In the genomic region with DNA sequence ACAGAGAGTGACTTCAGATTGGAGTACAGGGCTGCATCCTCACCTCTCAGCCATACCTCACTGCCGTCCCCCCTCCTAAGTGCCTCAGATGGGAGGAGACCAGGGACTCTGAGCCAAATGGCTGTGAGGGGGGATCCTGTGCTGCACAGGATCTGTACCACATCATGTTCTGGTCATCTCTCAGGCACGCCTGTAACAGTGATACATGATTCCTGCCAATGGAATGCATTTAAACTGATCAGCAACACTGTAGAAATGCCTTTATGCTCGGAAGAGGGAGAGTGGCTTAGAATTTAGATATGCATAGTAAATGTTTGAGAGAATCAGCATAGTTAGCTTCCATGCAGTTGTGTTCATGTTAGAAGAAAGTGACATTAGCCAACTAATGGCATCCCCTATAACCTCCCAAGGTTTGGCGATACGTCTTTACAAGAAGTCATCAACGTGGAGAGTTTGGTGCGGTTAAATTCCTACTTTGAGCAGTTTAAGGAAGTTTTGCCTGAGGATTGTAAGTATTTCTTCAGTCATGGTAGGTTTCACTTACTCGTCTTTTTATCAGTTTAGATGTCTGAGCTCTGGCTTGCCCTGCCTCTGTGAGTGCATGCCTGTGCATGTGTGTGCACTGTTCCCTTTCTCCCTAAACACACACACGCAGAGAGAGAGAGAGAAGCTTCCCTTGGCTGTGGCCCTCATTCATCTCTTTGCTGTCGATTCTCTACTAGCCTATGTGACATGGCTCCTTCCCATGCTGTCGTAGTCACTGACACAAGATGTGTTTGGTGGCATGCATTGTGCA, we compare ENCODE assay signal across 1 cellular context.
TF ChIP-seq lines count a peak whose summit lies in the region.

No MANE protein-coding gene starts in this region.

TF ChIP-seq in GM12878, 131 proteins besides CTCF, POLR2A, EP300 and RAD21:
- TF ChIP-seq, protein P1, sequence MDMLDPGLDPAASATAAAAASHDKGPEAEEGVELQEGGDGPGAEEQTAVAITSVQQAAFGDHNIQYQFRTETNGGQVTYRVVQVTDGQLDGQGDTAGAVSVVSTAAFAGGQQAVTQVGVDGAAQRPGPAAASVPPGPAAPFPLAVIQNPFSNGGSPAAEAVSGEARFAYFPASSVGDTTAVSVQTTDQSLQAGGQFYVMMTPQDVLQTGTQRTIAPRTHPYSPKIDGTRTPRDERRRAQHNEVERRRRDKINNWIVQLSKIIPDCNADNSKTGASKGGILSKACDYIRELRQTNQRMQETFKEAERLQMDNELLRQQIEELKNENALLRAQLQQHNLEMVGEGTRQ (IDR thresholded peaks at IDR 0.05; ENCODE audit: borderline replicate concordance, low read depth, low read length), result no peak
- TF ChIP-seq POLR2AphosphoS2 (IDR thresholded peaks at IDR 0.05; ENCODE audit: low read depth, low read length), result 0 out of 2 replicates have a peak, but pooled peaks have one; percentile 29
TF ChIP-seq in GM12878: peak in this region for 1.
